In the genomic region with DNA sequence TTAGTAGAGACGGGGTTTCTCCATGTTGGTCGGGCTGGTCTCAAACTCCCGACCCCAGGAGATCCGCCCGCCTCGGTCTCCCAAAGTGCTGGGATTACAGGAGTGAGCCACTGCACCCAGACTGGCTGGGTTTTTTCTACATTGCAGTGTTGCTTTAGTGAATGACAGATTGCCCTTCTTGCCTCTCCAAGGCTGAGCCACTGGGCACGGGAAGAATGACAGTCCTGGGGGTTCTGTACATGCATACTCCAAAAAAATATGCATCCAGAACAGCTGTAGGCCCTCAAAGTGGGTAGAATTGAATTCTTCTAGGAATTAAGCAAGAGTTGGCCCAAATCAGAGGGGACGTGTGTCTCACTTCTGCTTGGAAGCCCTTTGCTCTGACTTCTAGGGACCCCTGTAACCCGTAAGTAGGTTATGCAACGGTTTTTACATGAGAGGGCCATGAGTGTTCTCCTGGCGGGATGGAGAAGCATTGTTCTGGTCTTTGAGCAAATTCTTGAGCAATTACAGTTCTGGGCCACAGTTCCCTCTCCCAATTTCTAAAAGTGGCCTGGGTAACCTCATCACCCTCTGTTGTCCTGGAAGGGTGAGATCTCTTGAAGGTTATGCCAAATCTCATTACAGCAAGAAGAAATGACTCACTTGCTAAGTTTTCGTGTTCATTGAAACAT, we compare ENCODE assay signal across 8 cellular contexts. TPM values are rescaled to one million over a fixed set of nuclear protein-coding genes. Genes with fewer than 3 reads are reported as not detected.
DNase-seq lines count a peak whose midpoint lies in the region; ATAC-seq and TF ChIP-seq lines count a peak whose summit lies in the region.

No MANE protein-coding gene starts in this region.

- 44 to 60% (median 44%) methylated on average over 12 of the region's 12 CpGs for WGBS in psoas muscle, 3 donors

- H3K27ac ChIP-seq in SJSA1 (peak overlapping the region; percentile 86), psoas muscle (peak overlapping the region; percentile 95)

- no peaks in the 10 kb centered on the region for H3K27me3 ChIP-seq in SJSA1 (replicated peaks)
- H3K27me3 ChIP-seq in psoas muscle (ENCODE audit: insufficient read depth in 3 of 3, low read length in 2 of 3), result no peaks in the 10 kb centered on the region

- DNase-seq in ELR (ENCODE audit: low read depth) (peak; percentile 89), SJSA1 (ENCODE audit: low read depth in 1 of 2, low spot score in 2 of 2) (peak; percentile 74 to 88), fibroblast of mammary gland (ENCODE audit: low read depth) (peak; percentile 98), psoas muscle (no peak), NCI-H1436 treated with DMSO at 0.1 percent for 48 hours (lab: John Stamatoyannopoulos, UW) (no peak), H4 (ENCODE audit: low spot score) (no peak), NCI-H345 (lab: John Stamatoyannopoulos, UW) (no peak)
- no peak for DNase-seq in activated naive CD4-positive, alpha-beta T cell treated with Interleukin-2 at 50 U/mL for 16 hours

- TF ChIP-seq CTCF in fibroblast of mammary gland (conservative IDR thresholded peaks at IDR 0.05; ENCODE audit: control insufficient read depth, insufficient read depth, low read depth, low read length), result peak; percentile 7
- TF ChIP-seq CTCF in psoas muscle (IDR thresholded peaks at IDR 0.05), result no peak

- H3K4me3 ChIP-seq in SJSA1 (peak overlapping the region; percentile 93), fibroblast of mammary gland (ENCODE audit: control insufficient read depth, low read depth, low read length) (no peak overlapping the region), psoas muscle (peak overlapping the region; percentile 86)

- H3K36me3 ChIP-seq in SJSA1 (peaks cover 72% of the 10 kb centered on the region), psoas muscle (ENCODE audit: insufficient read depth in 1 of 2, low read depth in 1 of 2) (no peaks in the 10 kb centered on the region)

- ATAC-seq in psoas muscle, result peak; percentile 39 to 69 (median 58)

- no peaks in the 10 kb centered on the region for H3K9me3 ChIP-seq in SJSA1 (replicated peaks)
- no peaks in the 10 kb centered on the region for H3K9me3 ChIP-seq in psoas muscle

- H3K4me1 ChIP-seq in SJSA1 (replicated peaks) (peaks cover 71% of the 10 kb centered on the region), psoas muscle (peaks cover 67% of the 10 kb centered on the region)

- intact Hi-C loops in psoas muscle (cut with DNase I), result loop anchor here (5.0 kb wide), 2 partner anchors 41 to 66 kb away; no protein-coding TSS in a partner anchor

RNA-seq across cellular contexts. Expression of a gene that starts 3.6 kb away (rescaled TPM):
- total RNA-seq in SJSA1 (2014; rRNA removed; shearing (Covaris generic)), result 193 and 399 TPM in 2 replicates
- total RNA-seq in psoas muscle, result 100 to 1,000 TPM in 1 of 4 donors, 10 to 100 TPM in 3; 79.9 to 127 (median 89.2) TPM
- polyA plus RNA-seq in psoas muscle, result 10 to 100 TPM; 38.3 to 45.2 (median 43.0) TPM
- 157 and 262 TPM in 2 replicates for total RNA-seq in H4 (2014; rRNA removed; shearing (Covaris generic))

RNA-seq across cellular contexts. Expression of a gene that starts 32.1 kb away (rescaled TPM):
- total RNA-seq in SJSA1 (2014; rRNA removed; shearing (Covaris generic)), result 353 and 543 TPM in 2 replicates
- 100 to 1,000 TPM; 367 to 549 (median 436) TPM for total RNA-seq in psoas muscle
- 100 to 1,000 TPM; 422 to 984 (median 637) TPM for polyA plus RNA-seq in psoas muscle
- total RNA-seq in H4 (2014; rRNA removed; shearing (Covaris generic)), result 980 and 1,233 TPM in 2 replicates

RNA-seq across cellular contexts. Expression of a gene that starts 33.3 kb away (rescaled TPM):
- not detected in 2 replicates for total RNA-seq in SJSA1 (2014; rRNA removed; shearing (Covaris generic))
- 1 to 10 TPM in 3 of 4 donors, under 1 TPM in 1; 0.67 to 1.4 (median 1.2) TPM for total RNA-seq in psoas muscle
- polyA plus RNA-seq in psoas muscle, result under 1 TPM; 0.36 to 0.68 (median 0.64) TPM
- total RNA-seq in H4 (2014; rRNA removed; shearing (Covaris generic)), result 0.29 and 3.0 TPM in 2 replicates

Comparison
In these comparisons a context has a peak if more than half of its experiments do, and no peak if none do; other contexts are left out.
1. DNase-seq: peak in ELR (single experiment), SJSA1 (2 of 2) and fibroblast of mammary gland (single experiment); none in psoas muscle (0 of 2), NCI-H1436 treated with DMSO at 0.1 percent for 48 hours (single experiment), H4 (single experiment), NCI-H345 (single experiment) and activated naive CD4-positive, alpha-beta T cell treated with Interleukin-2 at 50 U/mL for 16 hours (single experiment).